ENCODE assay signal across 9 cellular contexts in genomic region chrX:51742586-51742985, GRCh38. TPM values are rescaled to one million over a fixed set of nuclear protein-coding genes. Genes with fewer than 3 reads are reported as not detected.
DNase-seq lines count a peak whose midpoint lies in the region; ATAC-seq, FAIRE-seq and TF ChIP-seq lines count a peak whose summit lies in the region.
"Had no signal": no experiment of that assay in that cellular context is flagged by ENCODE, and none has a peak within 500 bp of the region (broad histone marks: within the 10 kb centered on the region; RNA-seq: fewer than 3 reads in every experiment).

No MANE protein-coding gene starts in this region.

- H3K36me3 ChIP-seq in OCI-LY1 (ENCODE audit: insufficient read depth, low read length) (peaks cover 19% of the 10 kb centered on the region), rectal smooth muscle tissue (ENCODE audit: control insufficient read depth, insufficient read depth, low read length) (no peaks in the 10 kb centered on the region)

- H3K9me3 ChIP-seq in OCI-LY1 (ENCODE audit: low read length) = no peaks in the 10 kb centered on the region

- no peak for TF ChIP-seq POLR2A in GM12891 (IDR thresholded peaks at IDR 0.05; ENCODE audit: low read depth, low read length)

- H3K4me2 ChIP-seq in OCI-LY1 (ENCODE audit: low read length) = peak overlapping the region; percentile 77

- H3K27ac ChIP-seq in OCI-LY1 (ENCODE audit: low read depth, low read length, poor library complexity, severe bottlenecking) = no peak overlapping the region
- H3K27ac ChIP-seq in rectal smooth muscle tissue (ENCODE audit: low read depth, low read length) = no peak overlapping the region

- no peaks in the 10 kb centered on the region for H3F3A ChIP-seq in OCI-LY1 (ENCODE audit: insufficient read depth, low read length)

- H3K9ac ChIP-seq in OCI-LY1 (ENCODE audit: low read length) (peak overlapping the region; percentile 80; the same call in 1 of the 2 replicates), rectal smooth muscle tissue (ENCODE audit: low read length) (no peak overlapping the region)

- no peaks in the 10 kb centered on the region for H4K20me1 ChIP-seq in OCI-LY1 (ENCODE audit: insufficient read depth, low read length)

- ATAC-seq in GM21423 (IDR thresholded peaks at IDR 0.05; ENCODE audit: unreplicated experiment) = no peak

- TF ChIP-seq CTCF in OCI-LY1 (IDR thresholded peaks at IDR 0.05; ENCODE audit: low read length) (no peak), fibroblast of the aortic adventitia (IDR thresholded peaks at IDR 0.05; ENCODE audit: insufficient read depth, low read length) (no peak)

- no peaks in the 10 kb centered on the region for H3K27me3 ChIP-seq in OCI-LY1 (ENCODE audit: insufficient read depth, low read length)
- no peaks in the 10 kb centered on the region for H3K27me3 ChIP-seq in rectal smooth muscle tissue (ENCODE audit: control insufficient read depth, insufficient read depth, low read length)

- peak overlapping the region; percentile 100 for H2AFZ ChIP-seq in OCI-LY1 (ENCODE audit: low read length)

- H3K4me3 ChIP-seq in OCI-LY1 (ENCODE audit: low read depth, low read length, poor library complexity, severe bottlenecking) (peak overlapping the region; percentile 80), fibroblast of the aortic adventitia (ENCODE audit: low read depth, low read length) (peak overlapping the region; percentile 77), rectal smooth muscle tissue (ENCODE audit: low read length) (peak overlapping the region; percentile 70)

- peaks cover 17% of the 10 kb centered on the region for H3K4me1 ChIP-seq in OCI-LY1 (ENCODE audit: insufficient read depth, low read length, severe bottlenecking)
- H3K4me1 ChIP-seq in rectal smooth muscle tissue (ENCODE audit: control insufficient read depth, insufficient read depth, low read length) = no peaks in the 10 kb centered on the region

- FAIRE-seq in GM12891 (lab: Jason Lieb, UNC) = peak; percentile 69

- no peak for DNase-seq in GM12891 (ENCODE audit: insufficient read length, low spot score)
- DNase-seq in fibroblast of the aortic adventitia (ENCODE audit: low read depth) = no peak
- DNase-seq in inferior parietal cortex (ENCODE audit: extremely low spot score) = no peak
- no peak for DNase-seq in DMS114 treated with DMSO at 0.1 percent for 48 hours (lab: John Stamatoyannopoulos, UW; ENCODE audit: unreplicated experiment)
- DNase-seq in NAMALWA (ENCODE audit: low spot score) = no peak

- no peaks in the 10 kb centered on the region for H3K9me2 ChIP-seq in OCI-LY1 (ENCODE audit: low read depth, low read length)

- no peaks in the 10 kb centered on the region for H3K79me2 ChIP-seq in OCI-LY1 (ENCODE audit: insufficient read depth, low read length)

TF ChIP-seq in GM12891, 5 proteins besides CTCF, POLR2A, EP300 and RAD21:
- TF ChIP-seq POLR2AphosphoS5 (IDR thresholded peaks at IDR 0.05; ENCODE audit: low read depth, low read length) (no peak), POU2F2 (IDR thresholded peaks at IDR 0.05; ENCODE audit: low read depth, low read length) (no peak), PAX5 (IDR thresholded peaks at IDR 0.05; ENCODE audit: insufficient read depth, low read length, severe bottlenecking) (no peak), SPI1 (IDR thresholded peaks at IDR 0.05; ENCODE audit: low read depth, low read length) (no peak), TAF1 (IDR thresholded peaks at IDR 0.05; ENCODE audit: low read depth, low read length) (no peak)

RNA-seq across cellular contexts. Expression of gene GSPT2, which starts 0.7 kb away (rescaled TPM):
- polyA plus RNA-seq in GM12891 (2012; ENCODE audit: low read depth, missing spikeins) = 9.9 TPM
- total RNA-seq in fibroblast of the aortic adventitia (ENCODE audit: low replicate concordance) = 9.8 and 11.5 TPM in 2 replicates

RNA-seq across cellular contexts. Expression of gene CENPVL1, which starts 32.3 kb away (rescaled TPM):
- polyA plus RNA-seq in GM12891 (2012; ENCODE audit: low read depth, missing spikeins) = not detected
- total RNA-seq in fibroblast of the aortic adventitia (ENCODE audit: low replicate concordance) = 0.41 TPM in 1 of 2 replicates, not detected in the other
- total RNA-seq: mononuclear cell had no signal

RNA-seq across cellular contexts. Expression of gene CENPVL2, which starts 60.0 kb away (rescaled TPM):
- polyA plus RNA-seq in GM12891 (2012; ENCODE audit: low read depth, missing spikeins) = not detected
- total RNA-seq in fibroblast of the aortic adventitia (ENCODE audit: low replicate concordance) = 0.41 TPM in 1 of 2 replicates, not detected in the other
- total RNA-seq: mononuclear cell had no signal
